Comparison of ENCODE assay signal across 22 cellular contexts in the genomic region with DNA sequence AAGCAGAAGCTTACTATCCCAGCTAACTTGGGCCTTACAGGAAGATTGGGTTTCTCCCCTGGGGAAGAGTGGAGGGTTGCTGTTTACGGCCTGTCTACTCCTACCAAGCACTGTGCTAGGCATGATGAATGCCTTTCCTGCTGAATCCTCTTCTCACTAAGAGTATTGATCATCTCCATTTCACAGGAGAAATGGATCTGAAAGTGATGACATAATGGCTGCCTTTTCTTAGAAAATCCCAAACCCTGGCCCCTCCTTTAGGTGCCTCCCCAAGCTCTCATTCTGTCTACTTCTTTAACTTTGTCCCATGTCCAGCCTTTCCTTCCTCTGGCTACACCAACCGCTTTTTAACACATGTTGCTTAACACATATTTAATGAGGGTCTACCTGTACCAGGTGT.
DNase-seq lines count a peak whose midpoint lies in the region; ATAC-seq, FAIRE-seq and TF ChIP-seq lines count a peak whose summit lies in the region.
"Had no signal": no experiment of that assay in that cellular context is flagged by ENCODE, and none has a peak within 500 bp of the region (broad histone marks: within the 10 kb centered on the region; RNA-seq: fewer than 3 reads in every experiment).

No MANE protein-coding gene starts in this region.

- peak overlapping the region; percentile 60 for H3K4me3 Mint-ChIP-seq in neural crest cell
- H3K4me3 Mint-ChIP-seq: CD4-positive, CD25-positive, alpha-beta regulatory T cell; CD8-positive, alpha-beta memory T cell had no signal

- TF ChIP-seq POLR2A in HepG2 (IDR thresholded peaks at IDR 0.05; ENCODE audit: insufficient read depth in 1 of 2, low read depth in 2 of 2, low read length in 2 of 2) = no peak
- TF ChIP-seq POLR2A in right lobe of liver (IDR thresholded peaks at IDR 0.05) = no peak
- TF ChIP-seq POLR2A in GM12892 (IDR thresholded peaks at IDR 0.05; ENCODE audit: low read depth, low read length) = no peak

- intact Hi-C loops in HepG2 (cut with micrococcal nuclease; ENCODE audit: unreplicated experiment) (no loop called here), right lobe of liver (cut with DNase I) (no loop called here)

- no peak for DNase-seq in HepG2 (ENCODE audit: low spot score)
- DNase-seq in right lobe of liver = no peak
- peak; percentile 5 for DNase-seq in NCI-H69 (lab: John Stamatoyannopoulos, UW)
- DNase-seq in neural crest cell (ENCODE audit: low read depth, low spot score) = no peak
- DNase-seq in GM12892 (ENCODE audit: insufficient read length) = no peak
- no peak for DNase-seq in activated effector memory CD4-positive, alpha-beta T cell treated with Interleukin-2 at 50 U/mL for 16 hours
- no peak for DNase-seq in activated gamma-delta T cell treated with Interleukin-2 at 50 U/mL for 16 hours
- DNase-seq: ACHN; BE2C; C1 segment of cervical spinal cord; CD4-positive, CD25-positive, alpha-beta regulatory T cell; CD8-positive, alpha-beta memory T cell; COR-L47; DMS 273 treated with DMSO at 0.1 percent for 48 hours; DMS53; DND-41; EL; GM23248 had no signal

- in situ Hi-C loops in HepG2 (cut with HindIII; ENCODE audit: extremely low pct_ligation_motif_present, low pct_unique_long_range_greater_than_20kb) = no loop called here

- no peaks in the 10 kb centered on the region for H4K20me1 ChIP-seq in HepG2 (ENCODE audit: insufficient read depth, low read length)

- H3K4me1 ChIP-seq in HepG2 (ENCODE audit: insufficient read depth, low read length) = peaks cover 6% of the 10 kb centered on the region
- H3K4me1 ChIP-seq in right lobe of liver = no peaks in the 10 kb centered on the region
- H3K4me1 ChIP-seq: HAP-1 had no signal

- H3K9ac ChIP-seq in HepG2 (ENCODE audit: insufficient read depth, low read depth, low read length) = no peak overlapping the region
- H3K9ac ChIP-seq: GM23248 had no signal

- no peak overlapping the region for H3K27ac Mint-ChIP-seq in neural crest cell (ENCODE audit: unreplicated experiment)
- H3K27ac Mint-ChIP-seq: CD8-positive, alpha-beta memory T cell had no signal

- WGBS in HepG2 (ENCODE audit: low lambda C conversion rate) = 79% methylated on average over 2 of the region's 2 CpGs
- 93% methylated on average over 2 of the region's 2 CpGs for WGBS in right lobe of liver (ENCODE audit: insufficient coverage, low coverage, low lambda C conversion rate, missing lambda C conversion rate)

- no TSS peak for BruUV-seq in HepG2 (replicated peaks; lab: Mats Ljungman, UMichigan)

- POLR2A ChIA-PET in HepG2 (lab: Yijun Ruan, JAX) = no interaction called here

- TF ChIP-seq EP300 in HepG2 (IDR thresholded peaks at IDR 0.05; ENCODE audit: low read depth in 2 of 2, low read length in 2 of 2) (no peak), HepG2 (CRISPR knock-in tag; IDR thresholded peaks at IDR 0.05; ENCODE audit: borderline replicate concordance) (no peak)

- no peak for TF ChIP-seq RAD21 in HepG2 (CRISPR knock-in tag; IDR thresholded peaks at IDR 0.05)

- H3K9me3 ChIP-seq in HepG2 (ENCODE audit: low read length) (no peaks in the 10 kb centered on the region), right lobe of liver (no peaks in the 10 kb centered on the region)
- H3K9me3 ChIP-seq: BE2C, HAP-1 had no signal

- peaks cover 39% of the 10 kb centered on the region for H3K4me1 Mint-ChIP-seq in neural crest cell

- H3K27me3 ChIP-seq in HepG2 (ENCODE audit: control insufficient read depth in 1 of 2, insufficient read depth in 2 of 2, low read length in 2 of 2) = no peaks in the 10 kb centered on the region
- no peaks in the 10 kb centered on the region for H3K27me3 ChIP-seq in right lobe of liver
- H3K27me3 ChIP-seq: BE2C had no signal

- H3K36me3 ChIP-seq in HepG2 (replicated peaks in 1 of 2; ENCODE audit: control insufficient read depth in 1 of 2, insufficient read depth in 2 of 2, low read length in 2 of 2) = no peaks in the 10 kb centered on the region
- no peaks in the 10 kb centered on the region for H3K36me3 ChIP-seq in right lobe of liver
- H3K36me3 ChIP-seq: BE2C, HAP-1 had no signal

- FAIRE-seq in HepG2 (lab: Jason Lieb, UNC) (no peak), GM12892 (lab: Jason Lieb, UNC) (no peak)
- FAIRE-seq: A204.1, GM12878, GM19239 had no signal

- no peaks in the 10 kb centered on the region for H3K9me3 Mint-ChIP-seq in neural crest cell
- H3K9me3 Mint-ChIP-seq: CD4-positive, CD25-positive, alpha-beta regulatory T cell had no signal

- no peak overlapping the region for H3K4me2 ChIP-seq in HepG2 (ENCODE audit: low read depth, low read length)

- no peaks in the 10 kb centered on the region for H3K27me3 Mint-ChIP-seq in neural crest cell (ENCODE audit: low read depth)
- H3K27me3 Mint-ChIP-seq: CD4-positive, CD25-positive, alpha-beta regulatory T cell had no signal

- H3K27ac ChIP-seq in HepG2 (ENCODE audit: extremely low read length, insufficient read depth, low read length) = no peak overlapping the region
- H3K27ac ChIP-seq in right lobe of liver = no peak overlapping the region
- H3K27ac ChIP-seq: GM23248 had no signal

- H3K36me3 Mint-ChIP-seq in neural crest cell (ENCODE audit: low read depth) = no peaks in the 10 kb centered on the region
- H3K36me3 Mint-ChIP-seq: CD4-positive, CD25-positive, alpha-beta regulatory T cell; CD8-positive, alpha-beta memory T cell had no signal

- CTCF ChIA-PET in HepG2 (lab: Yijun Ruan, JAX; ENCODE audit: low intra/inter-chr PET ratio, low total read pairs) = no interaction called here

- no peak overlapping the region for H3K4me3 ChIP-seq in HepG2 (replicated peaks in 1 of 3; ENCODE audit: insufficient read depth in 1 of 3, low read depth in 2 of 3, low read length in 3 of 3)
- H3K4me3 ChIP-seq in right lobe of liver = no peak overlapping the region
- H3K4me3 ChIP-seq: GM12878, GM23248, HAP-1 had no signal

- TF ChIP-seq CTCF in HepG2 (CRISPR knock-in tag; IDR thresholded peaks at IDR 0.05) (no peak), right lobe of liver (IDR thresholded peaks at IDR 0.05) (no peak), neural crest cell (conservative IDR thresholded peaks at IDR 0.05) (no peak)

- no peak overlapping the region for H2AFZ ChIP-seq in HepG2 (ENCODE audit: low read length)
- H2AFZ ChIP-seq: GM23248 had no signal

- H3K79me2 ChIP-seq in HepG2 (ENCODE audit: insufficient read depth, low read length) = no peaks in the 10 kb centered on the region

- ATAC-seq in HepG2 (no peak), right lobe of liver (no peak)
- ATAC-seq: GM12878 had no signal

TF ChIP-seq in HepG2, 621 proteins besides CTCF, POLR2A, EP300 and RAD21:
- TF ChIP-seq ATF7 (IDR thresholded peaks at IDR 0.05) (peak; percentile 39), ATF7 (CRISPR knock-in tag; IDR thresholded peaks at IDR 0.05) (no peak), ZC3H4 (CRISPR knock-in tag; IDR thresholded peaks at IDR 0.05; ENCODE audit: borderline replicate concordance) (no peak)
